22 cellular contexts compared by ENCODE assay signal in the genomic region with DNA sequence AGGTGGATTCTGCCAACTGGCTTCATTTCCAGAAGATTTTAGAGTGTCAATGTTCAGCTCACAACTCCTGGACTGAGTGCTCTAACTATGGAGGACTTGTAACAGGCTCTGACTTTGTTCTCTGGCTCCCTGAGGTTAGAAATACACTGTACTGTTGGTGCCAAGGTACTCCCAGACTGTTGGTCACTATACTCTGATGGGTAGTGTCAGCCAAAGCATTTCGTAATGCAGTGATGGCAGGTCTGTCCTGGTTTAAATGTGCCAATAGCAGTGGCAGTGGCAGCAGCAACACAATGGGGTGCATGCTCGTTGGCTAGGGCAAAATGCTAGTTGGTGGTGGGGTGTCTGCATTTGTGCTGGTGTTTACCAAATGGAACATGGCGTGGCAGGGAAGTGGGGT.
"Had no signal": no experiment of that assay in that cellular context is flagged by ENCODE, and none has a peak within 500 bp of the region (broad histone marks: within the 10 kb centered on the region; RNA-seq: fewer than 3 reads in every experiment).

No MANE protein-coding gene starts in this region.

- H3K27ac ChIP-seq: pancreas, psoas muscle, skin epidermis, suprapubic skin, thoracic aorta, tibial artery, upper lobe of right lung, uterus had no signal

- H3K4me3 ChIP-seq: lung, mucosa of descending colon, pancreas, psoas muscle, skin epidermis, suprapubic skin, thoracic aorta, tibial artery, upper lobe of right lung, uterus had no signal

- H3K9me3 ChIP-seq: pancreas, psoas muscle, suprapubic skin, thoracic aorta, uterus had no signal

- H3K36me3 ChIP-seq: pancreas, suprapubic skin, thoracic aorta, tibial artery, upper lobe of right lung, uterus had no signal

- ATAC-seq: mucosa of descending colon; naive thymus-derived CD4-positive, alpha-beta T cell; natural killer cell treated with Interleukin-12 subunit alpha and Interleukin-12 subunit beta and Interleukin-15 and Interleukin-18, amount 100 ng/mL, for 72 hours; pancreas; psoas muscle; sciatic nerve; stimulated activated effector memory CD8-positive, alpha-beta T cell treated with anti-CD3 and anti-CD28 coated beads, Interleukin-12 subunit alpha, Interleukin-12 subunit beta, amount 100 ng/mL, for 72 hours had no signal

- DNase-seq: head of caudate nucleus; hypothalamus; immature natural killer cell; midbrain; mucosa of descending colon; naive thymus-derived CD4-positive, alpha-beta T cell; nucleus accumbens; psoas muscle; stimulated activated CD4-positive, alpha-beta T cell treated with anti-CD3 and anti-CD28 coated beads, Interleukin-4, amount 100 ng/mL, for 24 hours; stimulated activated naive CD4-positive, alpha-beta T cell; tibial artery; trophoblast cell; uterus had no signal

- H3K27me3 ChIP-seq: pancreas, suprapubic skin, tibial artery, upper lobe of right lung, uterus had no signal

- H3K4me1 ChIP-seq: pancreas, psoas muscle, suprapubic skin, tibial artery, upper lobe of right lung, uterus had no signal
